8 cellular contexts compared by ENCODE assay signal in genomic region chr19:43463381-43464088, GRCh38. TPM values are rescaled to one million over a fixed set of nuclear protein-coding genes. Genes with fewer than 3 reads are reported as not detected.
A peak's percentile ranks its signal among the peaks of the same experiment; 100 is the strongest.
DNase-seq lines count a peak whose midpoint lies in the region; ATAC-seq and TF ChIP-seq lines count a peak whose summit lies in the region.

No MANE protein-coding gene starts in this region.

- no peaks in the 10 kb centered on the region for H3K79me2 ChIP-seq in osteoblast (ENCODE audit: insufficient read depth, low read length)

- H3K9me3 ChIP-seq in HAP-1, result no peaks in the 10 kb centered on the region
- no peaks in the 10 kb centered on the region for H3K9me3 ChIP-seq in MG63
- no peaks in the 10 kb centered on the region for H3K9me3 ChIP-seq in osteoblast (ENCODE audit: low read depth, low read length)

- H3K4me1 ChIP-seq in HAP-1 (peaks cover 10% of the 10 kb centered on the region; the same call in 1 of the 2 replicates), osteoblast (ENCODE audit: insufficient read depth, low read length) (peaks cover 12% of the 10 kb centered on the region)

- H3K27me3 Mint-ChIP-seq in glutamatergic neuron (ENCODE audit: unreplicated experiment), result peaks cover 10% of the 10 kb centered on the region

- no peaks in the 10 kb centered on the region for H3K9me3 Mint-ChIP-seq in activated naive CD4-positive, alpha-beta T cell treated with anti-CD3 and anti-CD28 coated beads, Interleukin-2, amount 50 U/mL, for 72 hours
- peaks cover 2% of the 10 kb centered on the region for H3K9me3 Mint-ChIP-seq in glutamatergic neuron (ENCODE audit: unreplicated experiment)

- peak overlapping the region; percentile 87 for H2AFZ ChIP-seq in osteoblast (ENCODE audit: low read length)

- peaks cover 0 to 6% of the 10 kb centered on the region in 2 donors for H3K36me3 Mint-ChIP-seq in activated naive CD4-positive, alpha-beta T cell treated with anti-CD3 and anti-CD28 coated beads, Interleukin-2, amount 50 U/mL, for 72 hours
- H3K36me3 Mint-ChIP-seq in glutamatergic neuron (ENCODE audit: unreplicated experiment), result no peaks in the 10 kb centered on the region

- no peaks in the 10 kb centered on the region for H3K4me1 Mint-ChIP-seq in glutamatergic neuron (ENCODE audit: low read depth, unreplicated experiment)

- ATAC-seq in SK-N-SH treated with all-trans-retinoic acid at 6 μM for 48 hours, result peak; percentile 91
- peak; percentile 84 to 85 for ATAC-seq in activated naive CD4-positive, alpha-beta T cell treated with anti-CD3 and anti-CD28 coated beads, Interleukin-2, amount 50 U/mL, for 72 hours

- no peaks in the 10 kb centered on the region for H4K20me1 ChIP-seq in osteoblast (ENCODE audit: insufficient read depth, low read length)

- no peak overlapping the region for H3K27ac ChIP-seq in osteoblast (ENCODE audit: low read depth, low read length)
- H3K27ac ChIP-seq in temporal lobe (ENCODE audit: low read depth, low read length), result peak overlapping the region; percentile 88

- TF ChIP-seq CTCF in glutamatergic neuron (IDR thresholded peaks at IDR 0.05; ENCODE audit: partially characterized antibody, unreplicated experiment) (no peak), osteoblast (IDR thresholded peaks at IDR 0.05; ENCODE audit: extremely low read depth, low read depth, low read length) (no peak)

- peak overlapping the region; percentile 98 for H3K4me3 Mint-ChIP-seq in glutamatergic neuron (ENCODE audit: unreplicated experiment)

- peak overlapping the region; percentile 80 to 81 for H3K27ac Mint-ChIP-seq in activated naive CD4-positive, alpha-beta T cell treated with anti-CD3 and anti-CD28 coated beads, Interleukin-2, amount 50 U/mL, for 72 hours
- peak overlapping the region; percentile 73 for H3K27ac Mint-ChIP-seq in glutamatergic neuron (ENCODE audit: unreplicated experiment)

- H3K27me3 ChIP-seq in HAP-1 (ENCODE audit: low read depth) (no peaks in the 10 kb centered on the region), MG63 (peaks cover 2% of the 10 kb centered on the region; the same call in 1 of the 2 replicates), osteoblast (ENCODE audit: insufficient read depth, low read length) (peaks cover 8% of the 10 kb centered on the region)

- in situ Hi-C loops in G401 (cut with HindIII; ENCODE audit: low sequenced_read_pairs), result no loop called here
- in situ Hi-C loops in HAP-1 (cut with MboI; ENCODE audit: low sequenced_read_pairs), result no loop called here

- H3K36me3 ChIP-seq in HAP-1 (replicated peaks), result no peaks in the 10 kb centered on the region
- no peaks in the 10 kb centered on the region for H3K36me3 ChIP-seq in MG63
- H3K36me3 ChIP-seq in osteoblast (ENCODE audit: insufficient read depth, low read length), result no peaks in the 10 kb centered on the region

- H3K4me2 ChIP-seq in osteoblast (ENCODE audit: insufficient read depth, low read length), result peak overlapping the region; percentile 72

- H3K4me3 ChIP-seq in HAP-1 (peak overlapping the region; percentile 80), MG63 (peak overlapping the region; percentile 70), osteoblast (ENCODE audit: insufficient read depth, low read length) (peak overlapping the region; percentile 79)

- DNase-seq in G401 (ENCODE audit: low spot score) (peak; percentile 70), HAP-1 (ENCODE audit: low spot score in 2 of 2) (peak; percentile 91 to 100), MG63 (peak; percentile 96), glutamatergic neuron (peak; percentile 97), osteoblast (ENCODE audit: insufficient read length, low spot score, missing footprints) (peak; percentile 96)
- peak; percentile 97 to 98 for DNase-seq in activated naive CD4-positive, alpha-beta T cell treated with anti-CD3 and anti-CD28 coated beads, Interleukin-2, amount 50 U/mL, for 72 hours (ENCODE audit: low spot score in 2 of 2)

TF ChIP-seq in SK-N-SH treated with all-trans-retinoic acid at 6 μM for 48 hours, 23 proteins besides CTCF, POLR2A, EP300 and RAD21:
- TF ChIP-seq, protein P1, sequence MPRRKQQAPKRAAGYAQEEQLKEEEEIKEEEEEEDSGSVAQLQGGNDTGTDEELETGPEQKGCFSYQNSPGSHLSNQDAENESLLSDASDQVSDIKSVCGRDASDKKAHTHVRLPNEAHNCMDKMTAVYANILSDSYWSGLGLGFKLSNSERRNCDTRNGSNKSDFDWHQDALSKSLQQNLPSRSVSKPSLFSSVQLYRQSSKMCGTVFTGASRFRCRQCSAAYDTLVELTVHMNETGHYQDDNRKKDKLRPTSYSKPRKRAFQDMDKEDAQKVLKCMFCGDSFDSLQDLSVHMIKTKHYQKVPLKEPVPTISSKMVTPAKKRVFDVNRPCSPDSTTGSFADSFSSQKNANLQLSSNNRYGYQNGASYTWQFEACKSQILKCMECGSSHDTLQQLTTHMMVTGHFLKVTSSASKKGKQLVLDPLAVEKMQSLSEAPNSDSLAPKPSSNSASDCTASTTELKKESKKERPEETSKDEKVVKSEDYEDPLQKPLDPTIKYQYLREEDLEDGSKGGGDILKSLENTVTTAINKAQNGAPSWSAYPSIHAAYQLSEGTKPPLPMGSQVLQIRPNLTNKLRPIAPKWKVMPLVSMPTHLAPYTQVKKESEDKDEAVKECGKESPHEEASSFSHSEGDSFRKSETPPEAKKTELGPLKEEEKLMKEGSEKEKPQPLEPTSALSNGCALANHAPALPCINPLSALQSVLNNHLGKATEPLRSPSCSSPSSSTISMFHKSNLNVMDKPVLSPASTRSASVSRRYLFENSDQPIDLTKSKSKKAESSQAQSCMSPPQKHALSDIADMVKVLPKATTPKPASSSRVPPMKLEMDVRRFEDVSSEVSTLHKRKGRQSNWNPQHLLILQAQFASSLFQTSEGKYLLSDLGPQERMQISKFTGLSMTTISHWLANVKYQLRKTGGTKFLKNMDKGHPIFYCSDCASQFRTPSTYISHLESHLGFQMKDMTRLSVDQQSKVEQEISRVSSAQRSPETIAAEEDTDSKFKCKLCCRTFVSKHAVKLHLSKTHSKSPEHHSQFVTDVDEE (CRISPR knock-in tag; IDR thresholded peaks at IDR 0.05), result no peak
- no peak for TF ChIP-seq OSR1 (CRISPR knock-in tag; IDR thresholded peaks at IDR 0.05)
- no peak for TF ChIP-seq BACH2 (CRISPR knock-in tag; IDR thresholded peaks at IDR 0.05; ENCODE audit: borderline replicate concordance)
- TF ChIP-seq ESRRG (CRISPR knock-in tag; IDR thresholded peaks at IDR 0.05), result no peak
- no peak for TF ChIP-seq CREB5 (CRISPR knock-in tag; IDR thresholded peaks at IDR 0.05; ENCODE audit: low read depth)
- TF ChIP-seq ZNF8 (CRISPR knock-in tag; IDR thresholded peaks at IDR 0.05), result no peak
- TF ChIP-seq, protein P2, sequence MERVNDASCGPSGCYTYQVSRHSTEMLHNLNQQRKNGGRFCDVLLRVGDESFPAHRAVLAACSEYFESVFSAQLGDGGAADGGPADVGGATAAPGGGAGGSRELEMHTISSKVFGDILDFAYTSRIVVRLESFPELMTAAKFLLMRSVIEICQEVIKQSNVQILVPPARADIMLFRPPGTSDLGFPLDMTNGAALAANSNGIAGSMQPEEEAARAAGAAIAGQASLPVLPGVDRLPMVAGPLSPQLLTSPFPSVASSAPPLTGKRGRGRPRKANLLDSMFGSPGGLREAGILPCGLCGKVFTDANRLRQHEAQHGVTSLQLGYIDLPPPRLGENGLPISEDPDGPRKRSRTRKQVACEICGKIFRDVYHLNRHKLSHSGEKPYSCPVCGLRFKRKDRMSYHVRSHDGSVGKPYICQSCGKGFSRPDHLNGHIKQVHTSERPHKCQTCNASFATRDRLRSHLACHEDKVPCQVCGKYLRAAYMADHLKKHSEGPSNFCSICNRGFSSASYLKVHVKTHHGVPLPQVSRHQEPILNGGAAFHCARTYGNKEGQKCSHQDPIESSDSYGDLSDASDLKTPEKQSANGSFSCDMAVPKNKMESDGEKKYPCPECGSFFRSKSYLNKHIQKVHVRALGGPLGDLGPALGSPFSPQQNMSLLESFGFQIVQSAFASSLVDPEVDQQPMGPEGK (CRISPR knock-in tag; IDR thresholded peaks at IDR 0.05; ENCODE audit: borderline replicate concordance), result no peak
- TF ChIP-seq ZNF70 (CRISPR knock-in tag; IDR thresholded peaks at IDR 0.05), result no peak
- TF ChIP-seq ZC3H10 (CRISPR knock-in tag; IDR thresholded peaks at IDR 0.05), result no peak
- TF ChIP-seq ZFP30 (CRISPR knock-in tag; IDR thresholded peaks at IDR 0.05), result no peak
- no peak for TF ChIP-seq ISL1 (CRISPR knock-in tag; IDR thresholded peaks at IDR 0.05)
- TF ChIP-seq TCF4 (CRISPR knock-in tag; IDR thresholded peaks at IDR 0.05; ENCODE audit: borderline replicate concordance), result no peak
- TF ChIP-seq RARB (CRISPR knock-in tag; IDR thresholded peaks at IDR 0.05), result no peak

RNA-seq across cellular contexts. Expression of gene LYPD3, which starts 1.9 kb away (rescaled TPM):
- not detected in 2 replicates for total RNA-seq in G401 (2014; rRNA removed; shearing (Covaris generic))
- not detected in 2 replicates for total RNA-seq in MG63 (2014; rRNA removed; shearing (Covaris generic); ENCODE audit: low replicate concordance)
- total RNA-seq in activated naive CD4-positive, alpha-beta T cell treated with anti-CD3 and anti-CD28 coated beads, Interleukin-2, amount 50 U/mL, for 72 hours, result 1 to 10 TPM; 3.0 to 7.1 TPM
- total RNA-seq in glutamatergic neuron (ENCODE audit: unreplicated experiment) (0.56 TPM), osteoblast (0.88 TPM in 1 of 2 replicates, not detected in the other), temporal lobe (0.49 TPM)

RNA-seq across cellular contexts. Expression of gene PHLDB3, which starts 41.0 kb away (rescaled TPM):
- total RNA-seq in G401 (2014; rRNA removed; shearing (Covaris generic)), result 51.2 and 77.2 TPM in 2 replicates
- total RNA-seq in MG63 (2014; rRNA removed; shearing (Covaris generic); ENCODE audit: low replicate concordance), result 3.5 and 10.5 TPM in 2 replicates
- total RNA-seq in activated naive CD4-positive, alpha-beta T cell treated with anti-CD3 and anti-CD28 coated beads, Interleukin-2, amount 50 U/mL, for 72 hours, result 10 to 100 TPM; 23.1 to 27.3 TPM
- total RNA-seq in glutamatergic neuron (ENCODE audit: unreplicated experiment) (6.8 TPM), osteoblast (10.9 and 12.1 TPM in 2 replicates), temporal lobe (1.5 TPM)

RNA-seq across cellular contexts. Expression of gene TEX101, which starts 48.8 kb away (rescaled TPM):
- 1.7 TPM in 1 of 2 replicates, not detected in the other for total RNA-seq in G401 (2014; rRNA removed; shearing (Covaris generic))
- total RNA-seq in MG63 (2014; rRNA removed; shearing (Covaris generic); ENCODE audit: low replicate concordance), result not detected in 2 replicates
- total RNA-seq in activated naive CD4-positive, alpha-beta T cell treated with anti-CD3 and anti-CD28 coated beads, Interleukin-2, amount 50 U/mL, for 72 hours, result not detected
- total RNA-seq in glutamatergic neuron (ENCODE audit: unreplicated experiment) (not detected), osteoblast (not detected in 2 replicates), temporal lobe (not detected)
